Comparison of ENCODE assay signal across 30 cellular contexts in genomic region chr5:96407441-96407840, GRCh38. TPM values are rescaled to one million over a fixed set of nuclear protein-coding genes. Genes with fewer than 3 reads are reported as not detected.
"Had no signal": no experiment of that assay in that cellular context is flagged by ENCODE, and none has a peak within 500 bp of the region (broad histone marks: within the 10 kb centered on the region; RNA-seq: fewer than 3 reads in every experiment).

No MANE protein-coding gene starts in this region.

- H3K4me3 ChIP-seq: ascending aorta, cardiac muscle cell, MG63 had no signal

- H3K27ac Mint-ChIP-seq: activated CD8-positive, alpha-beta memory T cell treated with anti-CD3 and anti-CD28 coated beads, Interleukin-2, amount 10 ng/mL, durations not matched to agents 7 days and 5 days; activated CD8-positive, alpha-beta T cell treated with anti-CD3 and anti-CD28 coated beads, Interleukin-2, amount 10 ng/mL, durations not matched to agents 7 days and 5 days; activated naive CD4-positive, alpha-beta T cell treated with anti-CD3 and anti-CD28 coated beads, Interleukin-2, amount 50 U/mL, for 24 hours; activated T-cell treated with anti-CD3 and anti-CD28 coated beads, Interleukin-2, amount 50 U/mL, for 24 hours; activated T-helper 1 cell treated with anti-CD3 and anti-CD28 coated beads, Interleukin-12 subunit alpha, Interleukin-12 subunit beta, Interleukin-2, Interleukin-4 antibody, amounts not matched to agents 30 ng/mL and 10 ng/mL and 1 ng/mL, durations not matched to agents 14 hours and 24 hours and 36 hours; brain; T-helper 17 cell; WTC11 had no signal

- FAIRE-seq: RCC 7860 had no signal

- H3K36me3 Mint-ChIP-seq: activated CD8-positive, alpha-beta memory T cell treated with anti-CD3 and anti-CD28 coated beads, Interleukin-2, amount 10 ng/mL, durations not matched to agents 7 days and 5 days; activated naive CD4-positive, alpha-beta T cell treated with anti-CD3 and anti-CD28 coated beads, Interleukin-2, amount 50 U/mL, for 24 hours; WTC11 had no signal

- H3K27me3 ChIP-seq: ascending aorta, cardiac muscle cell, MG63 had no signal

- H3K4me1 Mint-ChIP-seq: activated CD8-positive, alpha-beta memory T cell treated with anti-CD3 and anti-CD28 coated beads, Interleukin-2, amount 10 ng/mL, durations not matched to agents 7 days and 5 days; activated naive CD4-positive, alpha-beta T cell treated with anti-CD3 and anti-CD28 coated beads, Interleukin-2, amount 50 U/mL, for 24 hours; T-helper 17 cell had no signal

- H3K4me3 Mint-ChIP-seq: activated CD8-positive, alpha-beta memory T cell treated with anti-CD3 and anti-CD28 coated beads, Interleukin-2, amount 10 ng/mL, durations not matched to agents 7 days and 5 days; activated CD8-positive, alpha-beta T cell treated with anti-CD3 and anti-CD28 coated beads, Interleukin-2, amount 10 ng/mL, durations not matched to agents 7 days and 5 days; activated naive CD4-positive, alpha-beta T cell treated with anti-CD3 and anti-CD28 coated beads, Interleukin-2, amount 50 U/mL, for 24 hours; activated T-cell treated with anti-CD3 and anti-CD28 coated beads, Interleukin-2, amount 50 U/mL, for 24 hours; activated T-helper 1 cell treated with anti-CD3 and anti-CD28 coated beads, Interleukin-12 subunit alpha, Interleukin-12 subunit beta, Interleukin-2, Interleukin-4 antibody, amounts not matched to agents 30 ng/mL and 10 ng/mL and 1 ng/mL, durations not matched to agents 14 hours and 24 hours and 36 hours; brain; T-helper 17 cell; WTC11 had no signal

- H3K4me2 ChIP-seq: KMS-11 had no signal

- H3K4me1 ChIP-seq: ascending aorta had no signal

- H3K36me3 ChIP-seq: ascending aorta, cardiac muscle cell, MG63 had no signal

- H3K9ac ChIP-seq: KMS-11 had no signal

- DNase-seq: activated CD4-positive, alpha-beta T cell treated with anti-CD3 and anti-CD28 coated beads for 48 hours; activated CD4-positive, alpha-beta T cell treated with anti-CD3 and anti-CD28 coated beads, Interleukin-2, amount 50 U/mL, for 4 hours; activated CD4-positive, CD25-positive, alpha-beta regulatory T cell treated with anti-CD3 and anti-CD28 coated beads, Interleukin-2, amount 50 U/mL, for 72 hours; activated CD8-positive, alpha-beta memory T cell treated with anti-CD3 and anti-CD28 coated beads, Interleukin-2, amount 10 ng/mL, durations not matched to agents 7 days and 5 days; activated CD8-positive, alpha-beta T cell treated with anti-CD3 and anti-CD28 coated beads, Interleukin-2, amount 10 ng/mL, durations not matched to agents 7 days and 5 days; activated effector memory CD4-positive, alpha-beta T cell treated with Interleukin-2 at 50 U/mL for 16 hours; activated naive CD4-positive, alpha-beta T cell; activated T-cell treated with anti-CD3 and anti-CD28 coated beads, Interleukin-2, amount 50 U/mL, for 24 hours; amniotic stem cell; MV-4-11; NCI-H1105; NCI-H1436; NCI-H1694 treated with DMSO at 0.1 percent for 48 hours; NCI-H2029 treated with DMSO at 0.1 percent for 48 hours; NCI-H345; NCI-H510A; NCI-H69; PC-3; SIG-M5; T-helper 17 cell; T-helper 9 cell had no signal

- ATAC-seq: activated CD8-positive, alpha-beta memory T cell treated with anti-CD3 and anti-CD28 coated beads, Interleukin-2, amount 10 ng/mL, durations not matched to agents 7 days and 5 days; activated CD8-positive, alpha-beta T cell treated with anti-CD3 and anti-CD28 coated beads, Interleukin-2, amount 10 ng/mL, durations not matched to agents 7 days and 5 days; T-helper 17 cell; WTC11 had no signal

- H3K9me3 ChIP-seq: ascending aorta, MG63 had no signal

- H3K9me3 Mint-ChIP-seq: activated naive CD4-positive, alpha-beta T cell treated with anti-CD3 and anti-CD28 coated beads, Interleukin-2, amount 50 U/mL, for 24 hours; activated T-cell treated with anti-CD3 and anti-CD28 coated beads, Interleukin-2, amount 50 U/mL, for 24 hours; activated T-helper 1 cell treated with anti-CD3 and anti-CD28 coated beads, Interleukin-12 subunit alpha, Interleukin-12 subunit beta, Interleukin-2, Interleukin-4 antibody, amounts not matched to agents 30 ng/mL and 10 ng/mL and 1 ng/mL, durations not matched to agents 14 hours and 24 hours and 36 hours; brain; WTC11 had no signal

- H3K27ac ChIP-seq: cardiac muscle cell, KMS-11 had no signal

- H3K27me3 Mint-ChIP-seq: activated naive CD4-positive, alpha-beta T cell treated with anti-CD3 and anti-CD28 coated beads, Interleukin-2, amount 50 U/mL, for 24 hours; brain had no signal

RNA-seq across cellular contexts. Expression of gene PCSK1, which starts 25.6 kb away (rescaled TPM):
- total RNA-seq: activated CD8-positive, alpha-beta memory T cell treated with anti-CD3 and anti-CD28 coated beads, Interleukin-2, amount 10 ng/mL, durations not matched to agents 7 days and 5 days; activated CD8-positive, alpha-beta T cell treated with anti-CD3 and anti-CD28 coated beads, Interleukin-2, amount 10 ng/mL, durations not matched to agents 7 days and 5 days; activated T-helper 1 cell treated with anti-CD3 and anti-CD28 coated beads, Interleukin-12 subunit alpha, Interleukin-12 subunit beta, Interleukin-2, Interleukin-4 antibody, amounts not matched to agents 30 ng/mL and 10 ng/mL and 1 ng/mL, durations not matched to agents 14 hours and 24 hours and 36 hours; cardiac muscle cell; PC-3; T-helper 17 cell had no signal
- polyA plus RNA-seq: cardiac muscle cell had no signal
